In the genomic region with DNA sequence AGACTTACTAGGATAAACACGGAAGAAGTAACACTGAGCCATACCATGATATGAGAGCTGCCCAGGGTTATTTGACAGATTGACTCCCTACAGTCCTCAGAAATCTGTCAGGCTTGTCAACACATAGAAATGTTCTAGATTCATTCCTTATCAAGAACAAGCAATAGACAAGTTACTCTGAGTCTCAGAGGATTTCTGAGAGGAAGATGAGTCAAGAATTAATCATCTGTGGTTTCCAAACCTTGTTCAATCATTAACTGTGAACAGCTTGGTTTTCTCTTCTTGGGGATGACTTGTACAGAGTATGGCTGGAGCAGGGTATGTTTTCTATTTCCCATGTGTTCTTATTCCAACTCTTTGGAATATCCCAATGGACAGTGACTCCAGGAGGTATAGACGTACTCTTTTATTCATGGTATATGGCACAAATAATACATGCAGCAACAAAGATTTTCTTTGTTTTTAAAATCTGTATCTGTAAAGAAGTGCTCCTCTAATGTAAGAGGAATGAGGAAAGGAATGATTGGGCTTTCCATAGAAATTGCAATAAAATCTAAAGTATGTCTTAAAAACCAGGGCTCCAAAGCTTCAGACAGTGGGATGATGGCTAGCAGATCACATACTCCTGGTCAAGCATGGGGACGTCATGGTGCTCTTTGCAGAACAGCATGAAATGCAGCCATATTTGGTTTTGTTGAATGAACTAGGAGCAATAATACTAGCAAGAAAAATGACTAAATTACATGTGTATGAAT, we compare ENCODE assay signal across 9 cellular contexts. TPM values are rescaled to one million over a fixed set of nuclear protein-coding genes. Genes with fewer than 3 reads are reported as not detected.
A peak's percentile ranks its signal among the peaks of the same experiment; 100 is the strongest.
DNase-seq lines count a peak whose midpoint lies in the region; ATAC-seq and TF ChIP-seq lines count a peak whose summit lies in the region.
"Had no signal": no experiment of that assay in that cellular context is flagged by ENCODE, and none has a peak within 500 bp of the region (broad histone marks: within the 10 kb centered on the region; RNA-seq: fewer than 3 reads in every experiment).

No MANE protein-coding gene starts in this region.

- H3K27ac Mint-ChIP-seq in CD8-positive, alpha-beta memory T cell, result no peak overlapping the region

- peaks cover 0 to 2% (median 0%) of the 10 kb centered on the region in 3 donors for H3K36me3 Mint-ChIP-seq in CD8-positive, alpha-beta memory T cell

- POLR2A ChIA-PET in CD8-positive, alpha-beta memory T cell (lab: Charles Lee), result interaction anchor here (0.5 kb wide), 1 partner anchor 31 kb away, joined by 3 read pairs; no protein-coding TSS in a partner anchor

- peak; percentile 96 for ATAC-seq in GM21423 (IDR thresholded peaks at IDR 0.05; ENCODE audit: unreplicated experiment)
- no peak for ATAC-seq in left lobe of liver

- H3K27ac ChIP-seq in CD8-positive, alpha-beta memory T cell (ENCODE audit: low read depth, low read length), result no peak overlapping the region

- no peaks in the 10 kb centered on the region for H3K36me3 ChIP-seq in CD8-positive, alpha-beta memory T cell (ENCODE audit: insufficient read depth, low read length)

- H3K9me3 Mint-ChIP-seq in CD8-positive, alpha-beta memory T cell, result no peaks in the 10 kb centered on the region

- H3K4me3 ChIP-seq in fibroblast of the aortic adventitia (ENCODE audit: low read depth, low read length), result no peak overlapping the region
- H3K4me3 ChIP-seq in CD8-positive, alpha-beta memory T cell (ENCODE audit: low read length), result no peak overlapping the region

- peaks cover 11 to 32% of the 10 kb centered on the region in 2 donors for H3K27me3 Mint-ChIP-seq in CD8-positive, alpha-beta memory T cell

- H3K9me3 ChIP-seq in CD8-positive, alpha-beta memory T cell (ENCODE audit: low read length), result no peaks in the 10 kb centered on the region

- CTCF ChIA-PET in CD8-positive, alpha-beta memory T cell (lab: Charles Lee), result interaction anchor here (1.0 to 1.4 kb wide), 2 partner anchors 11 to 12 kb away, joined by 3 to 9 read pairs; a partner anchor contains a TSS

- H3K4me3 Mint-ChIP-seq in CD8-positive, alpha-beta memory T cell, result no peak overlapping the region

- H3K4me1 Mint-ChIP-seq in CD8-positive, alpha-beta memory T cell, result no peaks in the 10 kb centered on the region

- DNase-seq in COLO829 (ENCODE audit: low spot score) (peak; percentile 22), HPDE6-E6E7 (ENCODE audit: extremely low spot score) (peak; percentile 88), fibroblast of the aortic adventitia (ENCODE audit: low read depth) (peak; percentile 88), NCI-H128 (lab: John Stamatoyannopoulos, UW; ENCODE audit: unreplicated experiment) (no peak), left lobe of liver (ENCODE audit: low spot score) (no peak), NCI-H524 treated with DMSO at 0.1 percent for 48 hours (lab: John Stamatoyannopoulos, UW) (no peak)
- DNase-seq in CD8-positive, alpha-beta memory T cell, result no peak
- DNase-seq: activated T-cell treated with anti-CD3 and anti-CD28 coated beads, Interleukin-2, amount 50 U/mL, for 1 hour had no signal

- H3K4me1 ChIP-seq in CD8-positive, alpha-beta memory T cell (ENCODE audit: insufficient read depth, low read length), result no peaks in the 10 kb centered on the region

- no peaks in the 10 kb centered on the region for H3K27me3 ChIP-seq in CD8-positive, alpha-beta memory T cell (ENCODE audit: insufficient read depth, low read length, poor library complexity, severe bottlenecking)

- no peak for TF ChIP-seq CTCF in fibroblast of the aortic adventitia (IDR thresholded peaks at IDR 0.05; ENCODE audit: insufficient read depth, low read length)

RNA-seq across cellular contexts. Expression of a gene that starts 11.9 kb away (rescaled TPM):
- total RNA-seq in fibroblast of the aortic adventitia (ENCODE audit: low replicate concordance) (11.0 and 39.9 TPM in 2 replicates), left lobe of liver (1.2 TPM)
- 10 to 100 TPM; 13.6 to 15.5 TPM for total RNA-seq in CD8-positive, alpha-beta memory T cell
- 13.7 TPM for polyA plus RNA-seq in CD8-positive, alpha-beta memory T cell

RNA-seq across cellular contexts. Expression of a gene that starts 24.4 kb away (rescaled TPM):
- total RNA-seq in fibroblast of the aortic adventitia (ENCODE audit: low replicate concordance), result 2.0 and 2.3 TPM in 2 replicates
- not detected for total RNA-seq in CD8-positive, alpha-beta memory T cell
- not detected for polyA plus RNA-seq in CD8-positive, alpha-beta memory T cell
- total RNA-seq in left lobe of liver, result 0.13 TPM

Comparison
In these comparisons a context has a peak if more than half of its experiments do, and no peak if none do; other contexts are left out.
1. DNase-seq: peak in COLO829 (single experiment), HPDE6-E6E7 (single experiment) and fibroblast of the aortic adventitia (single experiment); none in CD8-positive, alpha-beta memory T cell (0 of 5), NCI-H128 (single experiment), left lobe of liver (single experiment) and NCI-H524 treated with DMSO at 0.1 percent for 48 hours (single experiment).